14 cellular contexts compared by ENCODE assay signal in genomic region chr5:107431998-107432397, GRCh38.
DNase-seq lines count a peak whose midpoint lies in the region; ATAC-seq and TF ChIP-seq lines count a peak whose summit lies in the region.
"Had no signal": no experiment of that assay in that cellular context is flagged by ENCODE, and none has a peak within 500 bp of the region (broad histone marks: within the 10 kb centered on the region; RNA-seq: fewer than 3 reads in every experiment).

No MANE protein-coding gene starts in this region.

- no peak for TF ChIP-seq CTCF in left ventricle myocardium inferior (IDR thresholded peaks at IDR 0.05; ENCODE audit: borderline replicate concordance)
- TF ChIP-seq CTCF in fibroblast of pulmonary artery (IDR thresholded peaks at IDR 0.05; ENCODE audit: low read length, missing control alignments), result no peak
- no peak for TF ChIP-seq CTCF in GM20000 (IDR thresholded peaks at IDR 0.05; ENCODE audit: extremely low read depth, missing control alignments)

- H3K4me3 ChIP-seq in left ventricle myocardium inferior (no peak overlapping the region), fibroblast of pulmonary artery (replicated peaks; ENCODE audit: low read depth, low read length) (no peak overlapping the region)
- H3K4me3 ChIP-seq: SJCRH30, tibial artery had no signal

- intact Hi-C loops in left ventricle myocardium inferior (cut with micrococcal nuclease) (no loop called here), cardiac septum (cut with DNase I) (no loop called here)

- peaks cover 61% of the 10 kb centered on the region for H3K4me1 ChIP-seq in left ventricle myocardium inferior

- DNase-seq in left ventricle myocardium inferior (no peak), cardiac septum (ENCODE audit: low spot score) (no peak), fibroblast of pulmonary artery (ENCODE audit: low read depth) (peak; percentile 69), NCI-H2107 (lab: John Stamatoyannopoulos, UW) (no peak), GM20000 (ENCODE audit: low spot score) (no peak)
- DNase-seq in activated CD8-positive, alpha-beta memory T cell treated with anti-CD3 and anti-CD28 coated beads, Interleukin-2, amount 50 U/mL, for 48 hours, result no peak
- DNase-seq: activated B cell treated with CpG ODN at 0.5 μM for 24 hours, amniotic stem cell, Kasumi-1, tibial artery had no signal

- peaks cover 1% of the 10 kb centered on the region for H3K36me3 ChIP-seq in left ventricle myocardium inferior
- H3K36me3 ChIP-seq: SJCRH30, tibial artery had no signal

- no peaks in the 10 kb centered on the region for H3K27me3 ChIP-seq in left ventricle myocardium inferior (ENCODE audit: low read depth)
- H3K27me3 ChIP-seq: SJCRH30, tibial artery had no signal

- peak; percentile 75 for ATAC-seq in SK-N-SH treated with all-trans-retinoic acid at 6 μM for 48 hours
- no peak for ATAC-seq in HG02852 (IDR thresholded peaks at IDR 0.05; ENCODE audit: unreplicated experiment)
- ATAC-seq: natural killer cell treated with Interleukin-12 subunit alpha and Interleukin-12 subunit beta and Interleukin-15 and Interleukin-18, amount 100 ng/mL, for 72 hours had no signal

- no peaks in the 10 kb centered on the region for H3K9me3 ChIP-seq in left ventricle myocardium inferior (replicated peaks)
- H3K9me3 ChIP-seq: SJCRH30, tibial artery had no signal

- H3K27ac ChIP-seq in left ventricle myocardium inferior (replicated peaks), result peak overlapping the region; percentile 19
- H3K27ac ChIP-seq: SJCRH30, tibial artery had no signal

TF ChIP-seq in SK-N-SH treated with all-trans-retinoic acid at 6 μM for 48 hours, 23 proteins besides CTCF, POLR2A, EP300 and RAD21:
- TF ChIP-seq TCF4 (CRISPR knock-in tag; IDR thresholded peaks at IDR 0.05; ENCODE audit: borderline replicate concordance) (no peak), ISL1 (CRISPR knock-in tag; IDR thresholded peaks at IDR 0.05) (peak; percentile 11; the same call in 1 of the 2 replicates), CSRNP3 (CRISPR knock-in tag; IDR thresholded peaks at IDR 0.05) (no peak), ZC3H10 (CRISPR knock-in tag; IDR thresholded peaks at IDR 0.05) (no peak), ZFP3 (CRISPR knock-in tag; IDR thresholded peaks at IDR 0.05) (0 out of 2 replicates have a peak, but pooled peaks have one; percentile 10), SNAI2 (CRISPR knock-in tag; IDR thresholded peaks at IDR 0.05) (no peak), POU6F1 (CRISPR knock-in tag; IDR thresholded peaks at IDR 0.05; ENCODE audit: borderline replicate concordance, low read depth) (no peak), ZNF8 (CRISPR knock-in tag; IDR thresholded peaks at IDR 0.05) (no peak), RARB (CRISPR knock-in tag; IDR thresholded peaks at IDR 0.05) (no peak), ESRRG (CRISPR knock-in tag; IDR thresholded peaks at IDR 0.05) (no peak)
